In genomic region chr2:12805032-12805431, GRCh38 we compare ENCODE assay signal across 31 cellular contexts.
"Had no signal": no experiment of that assay in that cellular context is flagged by ENCODE, and none has a peak within 500 bp of the region (broad histone marks: within the 10 kb centered on the region; RNA-seq: fewer than 3 reads in every experiment).

No MANE protein-coding gene starts in this region.

- ATAC-seq: left cardiac atrium; left lobe of liver; lower lobe of right lung; natural killer cell; right lobe of liver; stimulated activated naive B cell treated with anti-CD40 and anti-IgM and Interleukin-4, amounts not matched to agents 10 μg/mL and 1 μg/mL and 100 μg/mL, for 72 hours; stimulated activated naive CD8-positive, alpha-beta T cell treated with anti-CD3 and anti-CD28 coated beads, Interleukin-15, Interleukin-2, amounts not matched to agents 100 U/mL and 50 U/mL, for 24 hours; upper lobe of right lung had no signal

- H3K9ac ChIP-seq: neural progenitor cell had no signal

- H3K4me1 Mint-ChIP-seq: mesothelial cell of epicardium, naive B cell, natural killer cell, neural progenitor cell had no signal

- H3K4me1 ChIP-seq: lower lobe of right lung, neural progenitor cell, right lobe of liver, stomach, tibial artery had no signal

- H3K9me3 ChIP-seq: neutrophil, ovary, right lobe of liver, thoracic aorta, tibial artery, upper lobe of right lung had no signal

- H3K27ac Mint-ChIP-seq: mesothelial cell of epicardium; naive B cell; natural killer cell; nephron progenitor cell; neural progenitor cell; progenitor cell of endocrine pancreas; stimulated activated naive B cell treated with anti-CD40 and anti-IgM and Interleukin-4, amounts not matched to agents 10 μg/mL and 1 μg/mL and 100 μg/mL, for 72 hours had no signal

- H3K27me3 ChIP-seq: neural progenitor cell, ovary, right atrium auricular region, right lobe of liver, stomach, tibial artery, upper lobe of right lung had no signal

- H3K4me3 Mint-ChIP-seq: mesothelial cell of epicardium; naive B cell; natural killer cell; nephron progenitor cell; neural progenitor cell; stimulated activated naive B cell treated with anti-CD40 and anti-IgM and Interleukin-4, amounts not matched to agents 10 μg/mL and 1 μg/mL and 100 μg/mL, for 72 hours had no signal

- H2AFZ ChIP-seq: neural progenitor cell had no signal

- H3K27me3 Mint-ChIP-seq: progenitor cell of endocrine pancreas had no signal

- H3K4me3 ChIP-seq: lower lobe of right lung, neural progenitor cell, ovary, right atrium auricular region, right lobe of liver, smooth muscle cell, stomach, thoracic aorta, tibial artery, upper lobe of right lung had no signal

- H3K27ac ChIP-seq: lower lobe of right lung, neural progenitor cell, neutrophil, ovary, right atrium auricular region, right lobe of liver, stomach, thoracic aorta, tibial artery, upper lobe of right lung had no signal

- H3K36me3 Mint-ChIP-seq: neural progenitor cell had no signal

- H3K36me3 ChIP-seq: lower lobe of right lung, neural progenitor cell, neutrophil, ovary, right atrium auricular region, right lobe of liver, stomach, thoracic aorta, tibial artery, upper lobe of right lung had no signal

- H3K4me2 ChIP-seq: neural progenitor cell, smooth muscle cell had no signal

- DNase-seq: hippocampal formation; islet precursor cell; kidney glomerular epithelial cell; left cardiac atrium; lower lobe of right lung; mammary epithelial cell; mesenchymal stem cell; naive B cell; natural killer cell; nephron progenitor cell; occipital lobe; ovary; right lobe of liver; stimulated activated CD4-positive, alpha-beta T cell treated with anti-CD3 and anti-CD28 coated beads, Interleukin-1b, Interleukin-23, amount 100 ng/mL, for 48 hours; stimulated activated CD4-positive, alpha-beta T cell treated with anti-CD3 and anti-CD28 coated beads, Interleukin-2, amount 100 ng/mL, for 48 hours; stimulated activated CD4-positive, alpha-beta T cell treated with anti-CD3 and anti-CD28 coated beads, Interleukin-4, amount 100 ng/mL, for 4 hours; stimulated activated CD8-positive, alpha-beta memory T cell treated with anti-CD3 and anti-CD28 coated beads, Interleukin-4, amount 100 ng/mL, for 48 hours; stimulated activated naive B cell treated with anti-CD40 and anti-IgM and Interleukin-4, amounts not matched to agents 10 μg/mL and 1 μg/mL and 100 μg/mL, for 72 hours; stimulated activated naive CD8-positive, alpha-beta T cell treated with anti-CD3 and anti-CD28 coated beads, Interleukin-15, Interleukin-2, amounts not matched to agents 100 U/mL and 50 U/mL, for 24 hours; stomach; tibial artery; trophoblast cell; upper lobe of right lung had no signal
